Comparison of ENCODE assay signal across 9 cellular contexts in genomic region chr17:61904094-61904710, GRCh38. TPM values are rescaled to one million over a fixed set of nuclear protein-coding genes. Genes with fewer than 3 reads are reported as not detected.
A peak's percentile ranks its signal among the peaks of the same experiment; 100 is the strongest.
DNase-seq lines count a peak whose midpoint lies in the region; ATAC-seq lines count a peak whose summit lies in the region.
"Had no signal": no experiment of that assay in that cellular context is flagged by ENCODE, and none has a peak within 500 bp of the region (broad histone marks: within the 10 kb centered on the region; RNA-seq: fewer than 3 reads in every experiment).

No MANE protein-coding gene starts in this region.

- H3K27me3 Mint-ChIP-seq in activated T-helper 1 cell treated with anti-CD3 and anti-CD28 coated beads, Interleukin-12 subunit alpha, Interleukin-12 subunit beta, Interleukin-2, Interleukin-4 antibody, amounts not matched to agents 30 ng/mL and 10 ng/mL and 1 ng/mL, durations not matched to agents 14 hours and 24 hours and 36 hours (ENCODE audit: insufficient read depth) = no peaks in the 10 kb centered on the region
- no peaks in the 10 kb centered on the region for H3K27me3 Mint-ChIP-seq in stimulated activated naive CD8-positive, alpha-beta T cell treated with anti-CD3 and anti-CD28 coated beads, Interleukin-15, amount 100 ng/mL, for 72 hours

- DNase-seq in activated naive CD4-positive, alpha-beta T cell treated with Interleukin-2 at 50 U/mL for 16 hours = peak; percentile 29
- DNase-seq in activated naive CD4-positive, alpha-beta T cell (lab: John Stamatoyannopoulos, UW) = no peak
- DNase-seq in activated T-helper 1 cell treated with anti-CD3 and anti-CD28 coated beads, Interleukin-12 subunit alpha, Interleukin-12 subunit beta, Interleukin-2, Interleukin-4 antibody, amounts not matched to agents 30 ng/mL and 10 ng/mL and 1 ng/mL, durations not matched to agents 14 hours and 24 hours and 36 hours (ENCODE audit: low spot score) = peak; percentile 9
- no peak for DNase-seq in stimulated activated naive CD8-positive, alpha-beta T cell treated with anti-CD3 and anti-CD28 coated beads, Interleukin-15, amount 100 ng/mL, for 72 hours
- no peak for DNase-seq in NCI-H446 treated with DMSO at 0.1 percent for 48 hours (lab: John Stamatoyannopoulos, UW)
- DNase-seq in GM03348 (ENCODE audit: low spot score) = no peak

- peak overlapping the region; percentile 39 for H3K4me3 Mint-ChIP-seq in activated T-helper 1 cell treated with anti-CD3 and anti-CD28 coated beads, Interleukin-12 subunit alpha, Interleukin-12 subunit beta, Interleukin-2, Interleukin-4 antibody, amounts not matched to agents 30 ng/mL and 10 ng/mL and 1 ng/mL, durations not matched to agents 14 hours and 24 hours and 36 hours
- H3K4me3 Mint-ChIP-seq in stimulated activated naive CD8-positive, alpha-beta T cell treated with anti-CD3 and anti-CD28 coated beads, Interleukin-15, amount 100 ng/mL, for 72 hours = no peak overlapping the region

- no peaks in the 10 kb centered on the region for H3K9me3 Mint-ChIP-seq in activated T-helper 1 cell treated with anti-CD3 and anti-CD28 coated beads, Interleukin-12 subunit alpha, Interleukin-12 subunit beta, Interleukin-2, Interleukin-4 antibody, amounts not matched to agents 30 ng/mL and 10 ng/mL and 1 ng/mL, durations not matched to agents 14 hours and 24 hours and 36 hours
- no peaks in the 10 kb centered on the region for H3K9me3 Mint-ChIP-seq in stimulated activated naive CD8-positive, alpha-beta T cell treated with anti-CD3 and anti-CD28 coated beads, Interleukin-15, amount 100 ng/mL, for 72 hours

- H3K4me1 Mint-ChIP-seq in activated T-helper 1 cell treated with anti-CD3 and anti-CD28 coated beads, Interleukin-12 subunit alpha, Interleukin-12 subunit beta, Interleukin-2, Interleukin-4 antibody, amounts not matched to agents 30 ng/mL and 10 ng/mL and 1 ng/mL, durations not matched to agents 14 hours and 24 hours and 36 hours (ENCODE audit: low read depth) = peaks cover 5% of the 10 kb centered on the region
- H3K4me1 Mint-ChIP-seq in stimulated activated naive CD8-positive, alpha-beta T cell treated with anti-CD3 and anti-CD28 coated beads, Interleukin-15, amount 100 ng/mL, for 72 hours = no peaks in the 10 kb centered on the region

- intact Hi-C loops in activated T-helper 1 cell treated with anti-CD3 and anti-CD28 coated beads, Interleukin-12 subunit alpha, Interleukin-12 subunit beta, Interleukin-2, Interleukin-4 antibody, amounts not matched to agents 30 ng/mL and 10 ng/mL and 1 ng/mL, durations not matched to agents 14 hours and 24 hours and 36 hours (cut with micrococcal nuclease) = no loop called here

- H3K36me3 Mint-ChIP-seq in activated T-helper 1 cell treated with anti-CD3 and anti-CD28 coated beads, Interleukin-12 subunit alpha, Interleukin-12 subunit beta, Interleukin-2, Interleukin-4 antibody, amounts not matched to agents 30 ng/mL and 10 ng/mL and 1 ng/mL, durations not matched to agents 14 hours and 24 hours and 36 hours (ENCODE audit: low read depth) = peaks cover 34% of the 10 kb centered on the region

- peak overlapping the region; percentile 52 for H3K27ac Mint-ChIP-seq in activated T-helper 1 cell treated with anti-CD3 and anti-CD28 coated beads, Interleukin-12 subunit alpha, Interleukin-12 subunit beta, Interleukin-2, Interleukin-4 antibody, amounts not matched to agents 30 ng/mL and 10 ng/mL and 1 ng/mL, durations not matched to agents 14 hours and 24 hours and 36 hours
- no peak overlapping the region for H3K27ac Mint-ChIP-seq in stimulated activated naive CD8-positive, alpha-beta T cell treated with anti-CD3 and anti-CD28 coated beads, Interleukin-15, amount 100 ng/mL, for 72 hours

- ATAC-seq in HG03097 (IDR thresholded peaks at IDR 0.05; ENCODE audit: low FRiP score, unreplicated experiment) (peak; percentile 81), GM21360 (IDR thresholded peaks at IDR 0.05; ENCODE audit: unreplicated experiment) (no peak)
- ATAC-seq in stimulated activated naive CD8-positive, alpha-beta T cell treated with anti-CD3 and anti-CD28 coated beads, Interleukin-15, amount 100 ng/mL, for 72 hours = peak; percentile 57
- ATAC-seq: right cardiac atrium had no signal

RNA-seq across cellular contexts. Expression of gene INTS2, which starts 23.6 kb away (rescaled TPM):
- total RNA-seq in activated T-helper 1 cell treated with anti-CD3 and anti-CD28 coated beads, Interleukin-12 subunit alpha, Interleukin-12 subunit beta, Interleukin-2, Interleukin-4 antibody, amounts not matched to agents 30 ng/mL and 10 ng/mL and 1 ng/mL, durations not matched to agents 14 hours and 24 hours and 36 hours = 25.4 and 25.6 TPM in 2 replicates

RNA-seq across cellular contexts. Expression of gene BRIP1, which starts 40.9 kb away (rescaled TPM):
- total RNA-seq in activated T-helper 1 cell treated with anti-CD3 and anti-CD28 coated beads, Interleukin-12 subunit alpha, Interleukin-12 subunit beta, Interleukin-2, Interleukin-4 antibody, amounts not matched to agents 30 ng/mL and 10 ng/mL and 1 ng/mL, durations not matched to agents 14 hours and 24 hours and 36 hours = 17.9 and 18.2 TPM in 2 replicates

Comparison
In these comparisons a context has a peak if more than half of its experiments do, and no peak if none do; other contexts are left out.
1. DNase-seq: peak in activated naive CD4-positive, alpha-beta T cell treated with Interleukin-2 at 50 U/mL for 16 hours (single experiment) and activated T-helper 1 cell treated with anti-CD3 and anti-CD28 coated beads, Interleukin-12 subunit alpha, Interleukin-12 subunit beta, Interleukin-2, Interleukin-4 antibody, amounts not matched to agents 30 ng/mL and 10 ng/mL and 1 ng/mL, durations not matched to agents 14 hours and 24 hours and 36 hours (single experiment); none in activated naive CD4-positive, alpha-beta T cell (0 of 4), stimulated activated naive CD8-positive, alpha-beta T cell treated with anti-CD3 and anti-CD28 coated beads, Interleukin-15, amount 100 ng/mL, for 72 hours (0 of 2), NCI-H446 treated with DMSO at 0.1 percent for 48 hours (single experiment) and GM03348 (single experiment).